1 cellular context compared by ENCODE assay signal in genomic region chr11:72598901-72599300, GRCh38.
TF ChIP-seq lines count a peak whose summit lies in the region.

No MANE protein-coding gene starts in this region.

TF ChIP-seq in HCT116, 20 proteins besides CTCF, POLR2A, EP300 and RAD21 (continued from another document):
- no peak for TF ChIP-seq ATF3 (IDR thresholded peaks at IDR 0.05)
- no peak for TF ChIP-seq TCF7L2 (IDR thresholded peaks at IDR 0.05; ENCODE audit: borderline replicate concordance, extremely low read depth, insufficient read depth, insufficient read length)
- TF ChIP-seq SIN3A (IDR thresholded peaks at IDR 0.05; ENCODE audit: low read depth): no peak
- no peak for TF ChIP-seq ZFX (IDR thresholded peaks at IDR 0.05)
